20 cellular contexts compared by ENCODE assay signal in the genomic region with DNA sequence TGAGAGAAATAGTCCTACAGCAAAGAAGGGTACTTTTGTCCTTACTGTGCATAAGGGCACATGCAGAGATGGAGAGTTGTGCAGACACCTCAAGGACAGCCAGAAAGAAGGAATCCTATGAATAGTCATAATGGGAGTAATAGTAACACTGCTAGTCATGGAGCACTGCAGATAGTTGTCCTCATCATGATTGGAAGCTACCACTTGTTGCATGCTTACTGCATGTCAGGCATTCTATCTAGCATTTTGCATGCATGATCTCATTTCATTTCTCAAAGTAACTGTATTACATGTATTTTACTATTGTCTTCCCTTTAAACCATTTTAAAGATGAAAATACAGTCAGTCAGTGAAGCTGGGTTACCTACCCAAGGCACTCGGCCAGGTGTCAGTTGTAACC.
"Had no signal": no experiment of that assay in that cellular context is flagged by ENCODE, and none has a peak within 500 bp of the region (broad histone marks: within the 10 kb centered on the region; RNA-seq: fewer than 3 reads in every experiment).

No MANE protein-coding gene starts in this region.

- ATAC-seq: activated naive CD4-positive, alpha-beta T cell treated with anti-CD3 and anti-CD28 coated beads, Interleukin-2, amount 50 U/mL, for 72 hours; stimulated activated naive CD8-positive, alpha-beta T cell treated with anti-CD3 and anti-CD28 coated beads, Interleukin-15, Interleukin-2, amounts not matched to agents 100 U/mL and 50 U/mL, for 24 hours had no signal

- H3K27ac ChIP-seq: cardiac muscle cell, esophagus muscularis mucosa, hepatocyte, left ventricle myocardium inferior, neural progenitor cell, SJSA1 had no signal

- H3K4me1 Mint-ChIP-seq: neural progenitor cell had no signal

- H3K27ac Mint-ChIP-seq: activated naive CD4-positive, alpha-beta T cell treated with anti-CD3 and anti-CD28 coated beads, Interleukin-2, amount 50 U/mL, for 72 hours; neural progenitor cell had no signal

- H3K4me3 ChIP-seq: cardiac muscle cell, esophagus muscularis mucosa, hepatocyte, left ventricle myocardium inferior, neural progenitor cell, SJSA1, smooth muscle cell, tibial nerve had no signal

- DNase-seq: activated CD4-positive, alpha-beta T cell treated with anti-CD3 and anti-CD28 coated beads, Interleukin-2, amount 50 U/mL, for 4 hours; activated gamma-delta T cell; glutamatergic neuron; immature natural killer cell; left ventricle myocardium inferior; midbrain; stimulated activated CD4-positive, alpha-beta T cell treated with anti-CD3 and anti-CD28 coated beads, Interleukin-2, amount 100 ng/mL, for 48 hours; stimulated activated naive CD8-positive, alpha-beta T cell treated with anti-CD3 and anti-CD28 coated beads, Interleukin-15, Interleukin-2, amounts not matched to agents 100 U/mL and 50 U/mL, for 24 hours; T-helper 1 cell had no signal

- H3K4me3 Mint-ChIP-seq: immature natural killer cell, neural progenitor cell had no signal

- FAIRE-seq: colon, frontal cortex, TTC549 had no signal

- H3K4me1 ChIP-seq: neural progenitor cell, SJSA1 had no signal

- H3K9me3 ChIP-seq: esophagus muscularis mucosa, left ventricle myocardium inferior, SJSA1, tibial nerve had no signal

- H3K9me3 Mint-ChIP-seq: activated naive CD4-positive, alpha-beta T cell treated with anti-CD3 and anti-CD28 coated beads, Interleukin-2, amount 50 U/mL, for 72 hours; immature natural killer cell; neural progenitor cell had no signal

- H3K27me3 ChIP-seq: cardiac muscle cell, esophagus muscularis mucosa, hepatocyte, neural progenitor cell, SJSA1, tibial nerve had no signal
